ENCODE assay signal across 9 cellular contexts in the genomic region with DNA sequence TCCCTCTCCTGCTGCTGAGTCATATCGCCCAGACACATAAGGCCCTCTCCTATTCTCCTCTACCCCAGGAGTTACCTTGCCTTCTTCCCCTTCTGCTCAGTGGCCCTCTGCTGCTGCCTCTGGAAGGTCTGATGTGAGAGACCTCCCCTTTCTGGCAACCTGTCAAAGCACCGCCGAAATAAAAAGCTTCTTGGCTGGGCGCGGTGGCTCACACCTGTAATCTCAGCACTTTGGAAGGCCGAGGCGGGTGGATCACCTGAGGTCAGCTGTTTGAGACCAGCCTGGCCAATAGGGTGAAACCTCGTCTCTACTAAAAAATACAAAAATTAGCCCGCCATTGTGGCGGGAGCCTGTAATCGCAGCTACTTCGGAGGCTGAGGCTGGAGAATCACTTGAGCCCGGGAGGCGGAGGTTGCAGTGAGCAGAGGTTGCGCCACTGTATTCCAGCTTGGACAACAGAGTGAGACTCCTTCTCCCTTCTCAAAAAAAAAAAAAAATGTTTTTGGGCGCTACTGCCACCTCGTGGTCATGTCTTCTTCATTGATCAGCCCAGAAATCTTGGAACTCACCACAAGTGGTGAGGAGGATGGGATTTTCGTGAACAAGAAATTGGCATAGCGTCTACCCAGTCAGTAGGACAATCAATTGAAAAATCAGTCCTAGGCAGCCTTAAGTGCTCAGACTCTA. TPM values are rescaled to one million over a fixed set of nuclear protein-coding genes. Genes with fewer than 3 reads are reported as not detected.
DNase-seq lines count a peak whose midpoint lies in the region; ATAC-seq, FAIRE-seq and TF ChIP-seq lines count a peak whose summit lies in the region.
"Had no signal": no experiment of that assay in that cellular context is flagged by ENCODE, and none has a peak within 500 bp of the region (broad histone marks: within the 10 kb centered on the region; RNA-seq: fewer than 3 reads in every experiment).

No MANE protein-coding gene starts in this region.

- no peaks in the 10 kb centered on the region for H3K79me2 ChIP-seq in K562 (ENCODE audit: control insufficient read depth, insufficient read depth, low read length)

- peak; percentile 69 for ATAC-seq in K562

- H2AFZ ChIP-seq in K562 (ENCODE audit: low read depth, low read length), result no peak overlapping the region

- H3K27me3 ChIP-seq in K562 (ENCODE audit: control insufficient read depth in 2 of 2, insufficient read depth in 2 of 2, low read length in 2 of 2), result no peaks in the 10 kb centered on the region
- no peaks in the 10 kb centered on the region for H3K27me3 ChIP-seq in vagina

- no peak overlapping the region for H3K4me2 ChIP-seq in K562 (ENCODE audit: insufficient read depth, low read length)

- H3K9ac ChIP-seq in K562 (ENCODE audit: insufficient read depth in 1 of 2, low read depth in 2 of 2, low read length in 2 of 2), result no peak overlapping the region

- no peak for FAIRE-seq in K562 (lab: Jason Lieb, UNC)

- TF ChIP-seq RAD21 in K562 (CRISPR knock-in tag; conservative IDR thresholded peaks at IDR 0.05 in 1 of 2, IDR thresholded peaks at IDR 0.05 in 1 of 2), result no peak

- in situ Hi-C loops in ACHN (cut with HindIII; ENCODE audit: low pct_ligation_motif_present, low pct_unique_long_range_greater_than_20kb, low sequenced_read_pairs), result no loop called here
- in situ Hi-C loops in K562 (cut with MboI), result no loop called here

- no peaks in the 10 kb centered on the region for H3K9me3 ChIP-seq in K562 (replicated peaks; ENCODE audit: control insufficient read depth, insufficient read depth, low read depth, low read length)
- H3K9me3 ChIP-seq in vagina, result no peaks in the 10 kb centered on the region

- 0% methylated on average over 14 of the region's 19 CpGs for WGBS in K562 (ENCODE audit: insufficient coverage, low coverage, missing lambda C conversion rate)

- DNase-seq in ACHN (peak; percentile 41), ELR (ENCODE audit: low read depth) (peak; percentile 50), NB4 (ENCODE audit: low read depth) (peak; percentile 34), K562 (ENCODE audit: extremely low read depth in 1 of 4, low spot score in 3 of 4) (peak in 1 of 4 experiments; percentile 22), lung microvascular endothelial cell (ENCODE audit: low read depth in 2 of 2) (peak; percentile 38 to 43), activated gamma-delta T cell (lab: John Stamatoyannopoulos, UW) (no peak), vagina (ENCODE audit: extremely low spot score in 2 of 2) (no peak)
- DNase-seq in activated CD8-positive, alpha-beta memory T cell treated with anti-CD3 and anti-CD28 coated beads, Interleukin-2, amount 50 U/mL, for 4 hours, result no peak

- TF ChIP-seq POLR2A in NB4 (IDR thresholded peaks at IDR 0.05; ENCODE audit: extremely low read depth, insufficient read length) (no peak), K562 (conservative IDR thresholded peaks at IDR 0.05) (no peak), vagina (IDR thresholded peaks at IDR 0.05) (no peak)

- no peak overlapping the region for H3K27ac ChIP-seq in K562 (ENCODE audit: extremely low read depth, low read depth, low read length)
- no peak overlapping the region for H3K27ac ChIP-seq in vagina
- H3K27ac ChIP-seq: HL-60 had no signal

- H4K20me1 ChIP-seq in K562 (replicated peaks; ENCODE audit: control insufficient read depth, insufficient read depth, low read length), result no peaks in the 10 kb centered on the region

- H3K4me1 ChIP-seq in K562 (replicated peaks in 1 of 2; ENCODE audit: control insufficient read depth in 2 of 2, insufficient read depth in 2 of 2, low read length in 2 of 2) (no peaks in the 10 kb centered on the region), vagina (no peaks in the 10 kb centered on the region)

- BruUV-seq in K562 (replicated peaks; lab: Mats Ljungman, UMichigan), result no TSS peak

- CTCF ChIA-PET in K562 (lab: Yijun Ruan, JAX; ENCODE audit: low intra/inter-chr PET ratio), result no interaction called here

- POLR2A ChIA-PET in K562 (lab: Yijun Ruan, JAX), result no interaction called here

- intact Hi-C loops in K562 (cut with micrococcal nuclease) (loop anchor here (5.0 kb wide), 1 partner anchor 337 kb away; no protein-coding TSS in a partner anchor), vagina (cut with DNase I) (loop anchor here (10.0 kb wide), 1 partner anchor 324 kb away; the partner anchor contains the start of gene ZXDB)

- H3K4me3 ChIP-seq in NB4 (ENCODE audit: low read depth, low read length), result no peak overlapping the region
- no peak overlapping the region for H3K4me3 ChIP-seq in K562
- H3K4me3 ChIP-seq in vagina, result no peak overlapping the region

- no peaks in the 10 kb centered on the region for H3K9me1 ChIP-seq in K562 (ENCODE audit: control insufficient read depth, insufficient read depth, low read length)

- TF ChIP-seq CTCF in NB4 (IDR thresholded peaks at IDR 0.05; ENCODE audit: low read depth, low read length) (peak; percentile 40), K562 (IDR thresholded peaks at IDR 0.05 in 2 of 3, conservative IDR thresholded peaks at IDR 0.05 in 1 of 3; ENCODE audit: insufficient read depth in 2 of 3, low read depth in 1 of 3, low read length in 3 of 3) (peak in 2 of 3 experiments; percentile 25 to 40; a peak in 2 of 6 replicates), vagina (IDR thresholded peaks at IDR 0.05) (peak in 1 of 3 experiments; percentile 19)

- no peak for TF ChIP-seq EP300 in K562 (IDR thresholded peaks at IDR 0.05; ENCODE audit: low read length)

- H3K36me3 ChIP-seq in K562 (ENCODE audit: control insufficient read depth, insufficient read depth, low read length), result no peaks in the 10 kb centered on the region
- no peaks in the 10 kb centered on the region for H3K36me3 ChIP-seq in vagina

TF ChIP-seq in K562, 482 proteins besides CTCF, POLR2A, EP300 and RAD21:
- TF ChIP-seq SMC3 (conservative IDR thresholded peaks at IDR 0.05; ENCODE audit: insufficient read depth, low read depth, low read length) (0 out of 2 replicates have a peak, but pooled peaks have one; percentile 10), POLR2AphosphoS2 (IDR thresholded peaks at IDR 0.05; ENCODE audit: low read length) (no peak), ZNF384 (IDR thresholded peaks at IDR 0.05; ENCODE audit: low read depth, low read length) (peak; percentile 87)

RNA-seq across cellular contexts. Expression of gene ZXDA, which starts 8.6 kb away (rescaled TPM):
- total RNA-seq in K562 (2011; cell fraction: chromatin; rRNA removed; ENCODE audit: low replicate concordance), result 0.55 and 0.60 TPM in 2 replicates
- 0.50 and 0.92 TPM in 2 replicates for total RNA-seq in K562 (2011; cell fraction: nucleolus; rRNA removed)
- 0.61 and 0.95 TPM in 2 replicates for total RNA-seq in K562 (2011; cell fraction: nucleoplasm; rRNA removed)
- 0.36 and 0.37 TPM in 2 replicates for total RNA-seq in K562 (2014; rRNA removed)
- total RNA-seq in K562 (2014; rRNA removed; fragmentation: Illumina TruSeq; extraction: Trizol), result 0.32 and 0.51 TPM in 2 replicates
- 0.36 and 0.41 TPM in 2 replicates for total RNA-seq in K562 (2015; rRNA removed; fragmentation: Illumina TruSeq; extraction: Trizol)
- total RNA-seq in K562 (2021), result 0.42 and 0.60 TPM in 2 replicates
- 0.04 and 0.17 TPM in 2 replicates for polyA plus RNA-seq in K562 (2011; rRNA removed)
- 0.01 and 0.10 TPM in 2 replicates for polyA plus RNA-seq in K562 (2011; cell fraction: cytosol; rRNA removed)
- polyA plus RNA-seq in K562 (2011; cell fraction: nucleus; rRNA removed), result 0.04 and 0.18 TPM in 2 replicates
- 0.17 and 0.33 TPM in 2 replicates for polyA plus RNA-seq in K562 (2012)
- 0.19 TPM in 2 replicates for polyA plus RNA-seq in K562 (2014; fragmentation: Illumina TruSeq; extraction: Trizol)
- polyA plus RNA-seq in K562 (2014; fragmentation: Nextera tagmentation; extraction: Ambion mirVana), result under 1 TPM in 1 of 2 experiments, not detected in 1; 0.01 TPM
- polyA plus RNA-seq in K562 (2014; rRNA removed), result 0.13 and 0.27 TPM in 2 replicates
- polyA minus RNA-seq in K562 (2011; rRNA and poly(A)+ RNA removed), result 0.09 and 0.49 TPM in 2 replicates
- 0.57 TPM in 1 of 2 replicates, not detected in the other for polyA minus RNA-seq in K562 (2011; cell fraction: cytosol; rRNA and poly(A)+ RNA removed)
- 0.11 and 0.81 TPM in 2 replicates for polyA minus RNA-seq in K562 (2011; cell fraction: nucleus; rRNA and poly(A)+ RNA removed)
- total RNA-seq in lung microvascular endothelial cell, result 6.1 and 11.1 TPM in 2 replicates
- total RNA-seq in vagina, result 5.6 TPM

Comparison
In these comparisons a context has a peak if more than half of its experiments do, and no peak if none do; other contexts are left out.
1. DNase-seq: peak in ACHN (single experiment), ELR (single experiment), NB4 (single experiment) and lung microvascular endothelial cell (2 of 2); none in activated CD8-positive, alpha-beta memory T cell treated with anti-CD3 and anti-CD28 coated beads, Interleukin-2, amount 50 U/mL, for 4 hours (single experiment), activated gamma-delta T cell (single experiment) and vagina (0 of 2).